10 cellular contexts compared by ENCODE assay signal in the genomic region with DNA sequence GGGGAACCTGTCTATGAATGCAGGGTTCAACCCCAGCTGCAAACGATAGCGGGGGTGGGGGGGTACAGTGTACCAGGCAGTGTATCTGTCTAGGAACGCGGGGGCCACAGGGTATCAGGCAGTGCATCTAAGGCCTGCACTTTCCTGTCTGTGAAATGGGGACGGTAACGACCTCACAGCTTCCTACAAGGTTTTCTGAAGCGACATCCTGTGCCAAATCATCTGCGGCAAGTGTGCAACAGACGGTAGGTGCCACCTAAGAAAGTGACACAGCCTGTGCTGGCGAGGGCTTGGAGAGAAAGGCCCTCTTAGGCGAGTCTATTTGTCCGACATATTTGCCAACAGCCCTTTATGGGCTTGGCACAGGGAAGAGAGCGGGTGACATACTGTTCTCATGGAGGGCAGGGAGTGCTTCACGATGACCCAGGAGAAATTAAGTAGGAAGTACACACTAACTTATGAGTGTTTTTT. TPM values are rescaled to one million over a fixed set of nuclear protein-coding genes. Genes with fewer than 3 reads are reported as not detected.
DNase-seq lines count a peak whose midpoint lies in the region; ATAC-seq and TF ChIP-seq lines count a peak whose summit lies in the region.
"Had no signal": no experiment of that assay in that cellular context is flagged by ENCODE, and none has a peak within 500 bp of the region (broad histone marks: within the 10 kb centered on the region; RNA-seq: fewer than 3 reads in every experiment).

No MANE protein-coding gene starts in this region.

- H3K27ac ChIP-seq in CD8-positive, alpha-beta memory T cell (ENCODE audit: low read depth, low read length): peak overlapping the region; percentile 14
- peak overlapping the region; percentile 98 for H3K27ac ChIP-seq in VCaP
- H3K27ac ChIP-seq: thyroid gland had no signal

- H3K36me3 Mint-ChIP-seq in CD8-positive, alpha-beta memory T cell: peaks cover 0 to 16% (median 3%) of the 10 kb centered on the region in 3 donors
- peaks cover 26% of the 10 kb centered on the region for H3K36me3 Mint-ChIP-seq in central memory CD8-positive, alpha-beta T cell (ENCODE audit: insufficient read depth)
- H3K36me3 Mint-ChIP-seq in progenitor cell of endocrine pancreas (ENCODE audit: insufficient read depth): no peaks in the 10 kb centered on the region

- H3K27me3 Mint-ChIP-seq in CD8-positive, alpha-beta memory T cell: peaks cover 0 to 3% of the 10 kb centered on the region in 2 donors
- no peaks in the 10 kb centered on the region for H3K27me3 Mint-ChIP-seq in central memory CD8-positive, alpha-beta T cell
- H3K27me3 Mint-ChIP-seq in progenitor cell of endocrine pancreas: no peaks in the 10 kb centered on the region

- CTCF ChIA-PET in CD8-positive, alpha-beta memory T cell (lab: Charles Lee): interaction anchor here (1.4 to 1.6 kb wide), 2 partner anchors 14 to 20 kb away, joined by 3 to 5 read pairs; no protein-coding TSS in a partner anchor

- peaks cover 75 to 88% (median 87%) of the 10 kb centered on the region in 3 donors for H3K4me1 Mint-ChIP-seq in CD8-positive, alpha-beta memory T cell
- H3K4me1 Mint-ChIP-seq in central memory CD8-positive, alpha-beta T cell: peaks cover 79% of the 10 kb centered on the region
- peaks cover 55% of the 10 kb centered on the region for H3K4me1 Mint-ChIP-seq in progenitor cell of endocrine pancreas (ENCODE audit: low read depth)

- ATAC-seq in central memory CD8-positive, alpha-beta T cell (replicated peaks; ENCODE audit: extremely low read depth, poor library complexity, severe bottlenecking): peak; percentile 52
- ATAC-seq in GM21619 (IDR thresholded peaks at IDR 0.05; ENCODE audit: unreplicated experiment) (no peak), HG03571 (IDR thresholded peaks at IDR 0.05; ENCODE audit: unreplicated experiment) (no peak)

- peaks cover 83% of the 10 kb centered on the region for H3K4me1 ChIP-seq in CD8-positive, alpha-beta memory T cell (ENCODE audit: insufficient read depth, low read length)

- TF ChIP-seq CTCF in VCaP (conservative IDR thresholded peaks at IDR 0.05) (no peak), progenitor cell of endocrine pancreas (IDR thresholded peaks at IDR 0.05; ENCODE audit: unreplicated experiment) (no peak)

- POLR2A ChIA-PET in CD8-positive, alpha-beta memory T cell (lab: Charles Lee): interaction anchor here (1.0 kb wide), 1 partner anchor 17 kb away, joined by 8 read pairs; no protein-coding TSS in a partner anchor

- H3K27ac Mint-ChIP-seq in CD8-positive, alpha-beta memory T cell: peak overlapping the region; percentile 47 to 99 (median 98)
- peak overlapping the region; percentile 93 for H3K27ac Mint-ChIP-seq in central memory CD8-positive, alpha-beta T cell (ENCODE audit: low read depth)
- H3K27ac Mint-ChIP-seq in progenitor cell of endocrine pancreas: peak overlapping the region; percentile 81

- peak in 4 of 5 donors; percentile 46 to 68 (median 55) for DNase-seq in CD8-positive, alpha-beta memory T cell
- peak; percentile 34 to 55 for DNase-seq in central memory CD8-positive, alpha-beta T cell (ENCODE audit: low spot score in 2 of 2)
- DNase-seq in progenitor cell of endocrine pancreas (ENCODE audit: low spot score, unreplicated experiment) (no peak), NCI-H446 (lab: John Stamatoyannopoulos, UW) (no peak), posterior vena cava (ENCODE audit: low spot score) (no peak)
- DNase-seq: caudate nucleus, thyroid gland had no signal

- no peaks in the 10 kb centered on the region for H3K9me3 ChIP-seq in CD8-positive, alpha-beta memory T cell (ENCODE audit: low read length)
- H3K9me3 ChIP-seq: thyroid gland had no signal

- intact Hi-C loops in posterior vena cava (cut with DNase I): no loop called here

- no peaks in the 10 kb centered on the region for H3K36me3 ChIP-seq in CD8-positive, alpha-beta memory T cell (ENCODE audit: insufficient read depth, low read length)
- H3K36me3 ChIP-seq: thyroid gland had no signal

- H3K9me3 Mint-ChIP-seq in CD8-positive, alpha-beta memory T cell: no peaks in the 10 kb centered on the region
- no peaks in the 10 kb centered on the region for H3K9me3 Mint-ChIP-seq in central memory CD8-positive, alpha-beta T cell
- no peaks in the 10 kb centered on the region for H3K9me3 Mint-ChIP-seq in progenitor cell of endocrine pancreas (ENCODE audit: low read depth)

- H3K4me3 ChIP-seq in CD8-positive, alpha-beta memory T cell (ENCODE audit: low read length): no peak overlapping the region
- H3K4me3 ChIP-seq: thyroid gland had no signal

- no peaks in the 10 kb centered on the region for H3K27me3 ChIP-seq in CD8-positive, alpha-beta memory T cell (ENCODE audit: insufficient read depth, low read length, poor library complexity, severe bottlenecking)
- H3K27me3 ChIP-seq: thyroid gland had no signal

- H3K4me3 Mint-ChIP-seq in CD8-positive, alpha-beta memory T cell: peak overlapping the region; percentile 82 to 98 (median 91)
- H3K4me3 Mint-ChIP-seq in central memory CD8-positive, alpha-beta T cell: peak overlapping the region; percentile 84
- no peak overlapping the region for H3K4me3 Mint-ChIP-seq in progenitor cell of endocrine pancreas (ENCODE audit: low read depth)

RNA-seq across cellular contexts. Expression of gene DIDO1, which starts 3.8 kb away (rescaled TPM):
- 10 to 100 TPM; 55.3 to 57.3 TPM for total RNA-seq in CD8-positive, alpha-beta memory T cell
- 39.0 TPM for polyA plus RNA-seq in CD8-positive, alpha-beta memory T cell
- 68.2 and 71.2 TPM in 2 replicates for total RNA-seq in progenitor cell of endocrine pancreas
- 10 to 100 TPM; 38.5 to 44.1 TPM for total RNA-seq in posterior vena cava

RNA-seq across cellular contexts. Expression of gene GID8, which starts 15.5 kb away (rescaled TPM):
- 10 to 100 TPM; 44.9 to 45.5 TPM for total RNA-seq in CD8-positive, alpha-beta memory T cell
- 19.0 TPM for polyA plus RNA-seq in CD8-positive, alpha-beta memory T cell
- 66.7 and 71.6 TPM in 2 replicates for total RNA-seq in progenitor cell of endocrine pancreas
- 10 to 100 TPM; 14.9 to 20.0 TPM for total RNA-seq in posterior vena cava

RNA-seq across cellular contexts. Expression of gene SLC17A9, which starts 30.0 kb away (rescaled TPM):
- 10 to 100 TPM; 26.4 to 26.8 TPM for total RNA-seq in CD8-positive, alpha-beta memory T cell
- 1.0 TPM for polyA plus RNA-seq in CD8-positive, alpha-beta memory T cell
- total RNA-seq in progenitor cell of endocrine pancreas (8.0 and 8.3 TPM in 2 replicates), posterior vena cava (10 to 100 TPM in 1 of 2 donors, 1 to 10 TPM in 1; 9.9 to 16.3 TPM)

Comparison
In these comparisons a context has a peak if more than half of its experiments do, and no peak if none do; other contexts are left out.
1. DNase-seq: peak in CD8-positive, alpha-beta memory T cell (4 of 5) and central memory CD8-positive, alpha-beta T cell (2 of 2); none in progenitor cell of endocrine pancreas (single experiment), NCI-H446 (0 of 2) and posterior vena cava (single experiment).
2. Peak in every context shown above with its lines, with median percentiles within 50 percentile points of each other: H3K27ac Mint-ChIP-seq.